8 cellular contexts compared by ENCODE assay signal in the genomic region with DNA sequence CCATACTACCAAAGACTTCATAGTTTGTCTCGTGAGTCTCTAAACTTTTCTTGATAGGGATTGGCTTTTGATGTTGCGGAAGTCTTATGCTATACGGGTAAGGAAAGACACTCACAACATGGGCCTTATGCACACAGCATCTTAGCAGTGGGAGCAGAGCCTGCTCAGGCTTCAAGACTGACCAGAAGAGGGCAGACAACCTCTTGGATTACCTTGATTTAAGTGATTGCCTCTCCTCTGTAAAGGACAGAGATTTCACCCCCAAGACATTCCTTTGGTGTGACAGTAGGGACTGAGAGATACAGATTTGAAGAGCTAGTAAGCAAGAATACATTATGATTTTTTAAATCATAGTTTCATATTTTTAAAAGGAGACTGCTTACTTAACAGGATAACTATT.
DNase-seq lines count a peak whose midpoint lies in the region; ATAC-seq and TF ChIP-seq lines count a peak whose summit lies in the region.

No MANE protein-coding gene starts in this region.

- H3F3A ChIP-seq in SU-DHL-6 (ENCODE audit: insufficient read depth) (no peaks in the 10 kb centered on the region), neural cell (ENCODE audit: insufficient read depth, low read length, poor library complexity, severe bottlenecking) (no peaks in the 10 kb centered on the region)

- peak; percentile 47 for TF ChIP-seq RAD21 in neural cell (conservative IDR thresholded peaks at IDR 0.05)

- no peak overlapping the region for H3K4me2 ChIP-seq in SU-DHL-6 (ENCODE audit: low read depth, low read length, poor library complexity, severe bottlenecking)
- H3K4me2 ChIP-seq in neural cell (ENCODE audit: low read length), result no peak overlapping the region

- H3K9me3 ChIP-seq in SU-DHL-6 (ENCODE audit: insufficient read depth, low read length), result no peaks in the 10 kb centered on the region
- H3K9me3 ChIP-seq in neural cell (ENCODE audit: low read length), result no peaks in the 10 kb centered on the region

- H3K79me2 ChIP-seq in SU-DHL-6 (ENCODE audit: insufficient read depth, low read length) (no peaks in the 10 kb centered on the region), neural cell (replicated peaks; ENCODE audit: insufficient read depth, low read length) (no peaks in the 10 kb centered on the region)

- DNase-seq in AG08395 (ENCODE audit: low spot score), result peak; percentile 82
- DNase-seq in effector CD4-positive, alpha-beta T cell, result peak; percentile 2
- no peak for DNase-seq in midbrain (lab: John Stamatoyannopoulos, UW)

- H3K9ac ChIP-seq in SU-DHL-6 (ENCODE audit: low read length) (no peak overlapping the region), neural cell (ENCODE audit: low read length) (no peak overlapping the region)

- ATAC-seq in HG03342 (IDR thresholded peaks at IDR 0.05; ENCODE audit: unreplicated experiment) (peak; percentile 72), GM21367 (IDR thresholded peaks at IDR 0.05; ENCODE audit: unreplicated experiment) (no peak)

- no peaks in the 10 kb centered on the region for H3K27me3 ChIP-seq in SU-DHL-6 (ENCODE audit: low read length)
- no peaks in the 10 kb centered on the region for H3K27me3 ChIP-seq in neural cell (ENCODE audit: insufficient read depth, low read depth, low read length)

- TF ChIP-seq EP300 in neural cell (conservative IDR thresholded peaks at IDR 0.05; ENCODE audit: poor library complexity, severe bottlenecking), result no peak

- H3K36me3 ChIP-seq in SU-DHL-6 (ENCODE audit: low read length) (no peaks in the 10 kb centered on the region), neural cell (ENCODE audit: insufficient read depth, low read length) (no peaks in the 10 kb centered on the region)

- H3K27ac ChIP-seq in SU-DHL-6 (ENCODE audit: low read depth, low read length) (no peak overlapping the region), neural cell (ENCODE audit: low read length) (no peak overlapping the region)

- TF ChIP-seq CTCF in GM12875 (IDR thresholded peaks at IDR 0.05; ENCODE audit: borderline replicate concordance, insufficient read depth, low read depth, low read length) (peak; percentile 42; the same call in 1 of the 2 replicates), SU-DHL-6 (IDR thresholded peaks at IDR 0.05; ENCODE audit: insufficient read depth, low read length, poor library complexity, severe bottlenecking) (peak; percentile 38), neural cell (IDR thresholded peaks at IDR 0.05; ENCODE audit: poor library complexity, severe bottlenecking) (peak; percentile 52)

- H2AFZ ChIP-seq in SU-DHL-6 (ENCODE audit: low read depth, low read length, severe bottlenecking) (no peak overlapping the region), neural cell (ENCODE audit: low read depth, low read length) (no peak overlapping the region)

- no peaks in the 10 kb centered on the region for H3K9me2 ChIP-seq in SU-DHL-6 (replicated peaks; ENCODE audit: insufficient read depth, low read length)
- no peaks in the 10 kb centered on the region for H3K9me2 ChIP-seq in neural cell (ENCODE audit: insufficient read depth, low read length)

- no peaks in the 10 kb centered on the region for H4K20me1 ChIP-seq in SU-DHL-6 (ENCODE audit: low read depth, low read length)
- no peaks in the 10 kb centered on the region for H4K20me1 ChIP-seq in neural cell (ENCODE audit: insufficient read depth)

- no peak overlapping the region for H3K4me3 ChIP-seq in GM12875 (ENCODE audit: low read depth, low read length)
- no peak overlapping the region for H3K4me3 ChIP-seq in SU-DHL-6 (ENCODE audit: insufficient read depth, low read length, poor library complexity, severe bottlenecking)
- no peak overlapping the region for H3K4me3 ChIP-seq in neural cell (ENCODE audit: low read length)

TF ChIP-seq in neural cell, 6 proteins besides CTCF, POLR2A, EP300 and RAD21:
- TF ChIP-seq POLR2AphosphoS5 (IDR thresholded peaks at IDR 0.05) (no peak), TAF1 (IDR thresholded peaks at IDR 0.05; ENCODE audit: low read depth) (no peak), SMC3 (conservative IDR thresholded peaks at IDR 0.05; ENCODE audit: poor library complexity) (peak; percentile 51)
- TF ChIP-seq, protein P1, sequence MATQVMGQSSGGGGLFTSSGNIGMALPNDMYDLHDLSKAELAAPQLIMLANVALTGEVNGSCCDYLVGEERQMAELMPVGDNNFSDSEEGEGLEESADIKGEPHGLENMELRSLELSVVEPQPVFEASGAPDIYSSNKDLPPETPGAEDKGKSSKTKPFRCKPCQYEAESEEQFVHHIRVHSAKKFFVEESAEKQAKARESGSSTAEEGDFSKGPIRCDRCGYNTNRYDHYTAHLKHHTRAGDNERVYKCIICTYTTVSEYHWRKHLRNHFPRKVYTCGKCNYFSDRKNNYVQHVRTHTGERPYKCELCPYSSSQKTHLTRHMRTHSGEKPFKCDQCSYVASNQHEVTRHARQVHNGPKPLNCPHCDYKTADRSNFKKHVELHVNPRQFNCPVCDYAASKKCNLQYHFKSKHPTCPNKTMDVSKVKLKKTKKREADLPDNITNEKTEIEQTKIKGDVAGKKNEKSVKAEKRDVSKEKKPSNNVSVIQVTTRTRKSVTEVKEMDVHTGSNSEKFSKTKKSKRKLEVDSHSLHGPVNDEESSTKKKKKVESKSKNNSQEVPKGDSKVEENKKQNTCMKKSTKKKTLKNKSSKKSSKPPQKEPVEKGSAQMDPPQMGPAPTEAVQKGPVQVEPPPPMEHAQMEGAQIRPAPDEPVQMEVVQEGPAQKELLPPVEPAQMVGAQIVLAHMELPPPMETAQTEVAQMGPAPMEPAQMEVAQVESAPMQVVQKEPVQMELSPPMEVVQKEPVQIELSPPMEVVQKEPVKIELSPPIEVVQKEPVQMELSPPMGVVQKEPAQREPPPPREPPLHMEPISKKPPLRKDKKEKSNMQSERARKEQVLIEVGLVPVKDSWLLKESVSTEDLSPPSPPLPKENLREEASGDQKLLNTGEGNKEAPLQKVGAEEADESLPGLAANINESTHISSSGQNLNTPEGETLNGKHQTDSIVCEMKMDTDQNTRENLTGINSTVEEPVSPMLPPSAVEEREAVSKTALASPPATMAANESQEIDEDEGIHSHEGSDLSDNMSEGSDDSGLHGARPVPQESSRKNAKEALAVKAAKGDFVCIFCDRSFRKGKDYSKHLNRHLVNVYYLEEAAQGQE (IDR thresholded peaks at IDR 0.05; ENCODE audit: borderline replicate concordance), result no peak
